Comparison of ENCODE assay signal across 18 cellular contexts in genomic region chr1:65097081-65097480, GRCh38.
"Had no signal": no experiment of that assay in that cellular context is flagged by ENCODE, and none has a peak within 500 bp of the region (broad histone marks: within the 10 kb centered on the region; RNA-seq: fewer than 3 reads in every experiment).

No MANE protein-coding gene starts in this region.

- ATAC-seq: activated T-cell treated with anti-CD3 and anti-CD28 coated beads, Interleukin-2, amount 50 U/mL, for 72 hours; left lung; lower lobe of right lung; natural killer cell; right cardiac atrium had no signal

- DNase-seq: activated CD4-positive, alpha-beta T cell treated with anti-CD3 and anti-CD28 coated beads for 4 hours; activated CD4-positive, alpha-beta T cell treated with anti-CD3 and anti-CD28 coated beads, Interleukin-2, amount 50 U/mL, for 4 hours; activated effector memory CD4-positive, alpha-beta T cell treated with Interleukin-2 at 50 U/mL for 16 hours; activated naive CD4-positive, alpha-beta T cell treated with Interleukin-2 at 50 U/mL for 16 hours; activated T-cell treated with anti-CD3 and anti-CD28 coated beads for 4 hours; activated T-cell treated with anti-CD3 and anti-CD28 coated beads, Interleukin-2, amount 50 U/mL, for 72 hours; cerebellar nuclear complex; colonic mucosa; effector CD8-positive, alpha-beta T cell; esophagus squamous epithelium; left lung; lower lobe of right lung; mesendoderm; natural killer cell; right cardiac atrium; spleen; stimulated activated naive CD4-positive, alpha-beta T cell; tibial artery had no signal
